Comparison of ENCODE assay signal across 8 cellular contexts in genomic region chr13:67416047-67416925, GRCh38.
DNase-seq lines count a peak whose midpoint lies in the region; ATAC-seq lines count a peak whose summit lies in the region.

No MANE protein-coding gene starts in this region.

- ATAC-seq in GM21786 (IDR thresholded peaks at IDR 0.05; ENCODE audit: unreplicated experiment), result peak; percentile 79

- DNase-seq in COLO829 (ENCODE audit: low spot score) (peak; percentile 13), NCI-H1694 (lab: John Stamatoyannopoulos, UW) (peak; percentile 50), fibroblast of the conjunctiva (ENCODE audit: low read depth) (peak; percentile 16), cortex of kidney (lab: John Stamatoyannopoulos, UW) (no peak), NCI-H2196 treated with DMSO at 0.1 percent for 48 hours (lab: John Stamatoyannopoulos, UW; ENCODE audit: unreplicated experiment) (no peak), NCI-H1417 (lab: John Stamatoyannopoulos, UW) (no peak)
- DNase-seq in stimulated activated CD4-positive, alpha-beta T cell treated with anti-CD3 and anti-CD28 coated beads, Interleukin-4, amount 100 ng/mL, for 4 hours, result no peak

Comparison
In these comparisons a context has a peak if more than half of its experiments do, and no peak if none do; other contexts are left out.
1. DNase-seq: peak in COLO829 (single experiment), NCI-H1694 (single experiment) and fibroblast of the conjunctiva (single experiment); none in cortex of kidney (single experiment), NCI-H2196 treated with DMSO at 0.1 percent for 48 hours (single experiment), stimulated activated CD4-positive, alpha-beta T cell treated with anti-CD3 and anti-CD28 coated beads, Interleukin-4, amount 100 ng/mL, for 4 hours (0 of 2) and NCI-H1417 (0 of 3).